23 cellular contexts compared by ENCODE assay signal in the genomic region with DNA sequence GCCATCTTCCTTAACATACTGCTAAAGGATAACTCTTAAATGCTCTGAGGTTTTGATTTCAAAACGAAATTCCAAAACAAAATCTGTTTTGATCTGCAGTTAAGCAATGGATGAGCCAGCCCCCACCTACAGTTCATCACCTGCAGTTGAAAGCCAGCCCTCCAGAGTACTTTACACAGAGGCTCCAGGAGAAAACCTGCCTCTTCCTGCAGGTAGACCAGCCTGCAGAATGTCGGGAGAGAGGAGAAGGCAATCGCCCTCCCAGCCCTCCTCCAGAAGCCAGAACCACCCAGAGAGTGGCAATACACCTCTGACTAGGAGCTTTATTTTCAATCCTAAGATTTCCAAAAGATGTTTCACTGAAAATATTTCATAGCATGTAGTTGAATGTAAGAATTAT.
"Had no signal": no experiment of that assay in that cellular context is flagged by ENCODE, and none has a peak within 500 bp of the region (broad histone marks: within the 10 kb centered on the region; RNA-seq: fewer than 3 reads in every experiment).

No MANE protein-coding gene starts in this region.

- H3K4me3 Mint-ChIP-seq: mesothelial cell of epicardium, naive B cell had no signal

- H3K9me3 Mint-ChIP-seq: naive B cell had no signal

- H3K27me3 Mint-ChIP-seq: naive B cell had no signal

- H3K27me3 ChIP-seq: gastrocnemius medialis, hepatocyte, left lung had no signal

- H3K79me2 ChIP-seq: hepatocyte had no signal

- DNase-seq: dermis blood vessel endothelial cell; dorsolateral prefrontal cortex; effector CD4-positive, alpha-beta T cell; effector memory CD4-positive, alpha-beta T cell; erythroblast; esophagus squamous epithelium; foreskin fibroblast; foreskin melanocyte; gastrocnemius medialis; heart left ventricle; hypothalamus; left cardiac atrium; left lung; left ventricle myocardium superior; lower lobe of right lung; mesenchymal stem cell; mucosa of descending colon; naive B cell had no signal

- H3K4me3 ChIP-seq: coronary artery, dorsolateral prefrontal cortex, esophagus squamous epithelium, gastrocnemius medialis, heart left ventricle, hepatocyte, left lung, lower lobe of right lung, mucosa of descending colon had no signal

- H3K4me1 ChIP-seq: esophagus squamous epithelium, gastrocnemius medialis, heart left ventricle, left lung, lower lobe of right lung had no signal

- H3K27ac ChIP-seq: coronary artery, dorsolateral prefrontal cortex, epithelial cell of prostate, esophagus squamous epithelium, gastrocnemius medialis, heart left ventricle, hepatocyte, left lung, lower lobe of right lung had no signal

- H3K36me3 Mint-ChIP-seq: mesothelial cell of epicardium, naive B cell had no signal

- H3K27ac Mint-ChIP-seq: mesothelial cell of epicardium had no signal

- H3K4me2 ChIP-seq: hepatocyte had no signal

- H2AFZ ChIP-seq: hepatocyte had no signal

- H3K9me3 ChIP-seq: esophagus squamous epithelium, gastrocnemius medialis, left lung, lower lobe of right lung, mucosa of descending colon had no signal

- H3K4me1 Mint-ChIP-seq: mesothelial cell of epicardium, naive B cell had no signal

- H3K36me3 ChIP-seq: esophagus squamous epithelium, gastrocnemius medialis, heart left ventricle, left lung, lower lobe of right lung had no signal

- ATAC-seq: esophagus mucosa, gastrocnemius medialis, heart left ventricle, left cardiac atrium, left lung, left ventricle myocardium superior, lower lobe of right lung, mucosa of descending colon had no signal
